In genomic region chr5:149757956-149758355, GRCh38 we compare ENCODE assay signal across 29 cellular contexts. TPM values are rescaled to one million over a fixed set of nuclear protein-coding genes. Genes with fewer than 3 reads are reported as not detected.
DNase-seq lines count a peak whose midpoint lies in the region; ATAC-seq, FAIRE-seq and TF ChIP-seq lines count a peak whose summit lies in the region.
"Had no signal": no experiment of that assay in that cellular context is flagged by ENCODE, and none has a peak within 500 bp of the region (broad histone marks: within the 10 kb centered on the region; RNA-seq: fewer than 3 reads in every experiment).

No MANE protein-coding gene starts in this region.

- H3K27me3 ChIP-seq in colonic mucosa (no peaks in the 10 kb centered on the region), mesenchymal stem cell (ENCODE audit: control insufficient read depth in 1 of 2, insufficient read depth in 1 of 2, low read length in 2 of 2) (no peaks in the 10 kb centered on the region), small intestine (ENCODE audit: control insufficient read depth in 2 of 2, insufficient read depth in 2 of 2, low read length in 2 of 2) (no peaks in the 10 kb centered on the region)
- H3K27me3 ChIP-seq: adrenal gland, BE2C, hepatocyte, MG63 had no signal

- H3K9me3 ChIP-seq in colonic mucosa (no peaks in the 10 kb centered on the region), mesenchymal stem cell (ENCODE audit: control insufficient read depth, low read length) (no peaks in the 10 kb centered on the region), small intestine (ENCODE audit: control insufficient read depth, low read depth) (no peaks in the 10 kb centered on the region)
- H3K9me3 ChIP-seq: adrenal gland, BE2C, MG63, prostate gland had no signal

- H2AK5ac ChIP-seq in mesenchymal stem cell (ENCODE audit: low read length, severe bottlenecking): peak overlapping the region; percentile 20

- H3K4me2 ChIP-seq in mesenchymal stem cell (ENCODE audit: low read length, poor library complexity, severe bottlenecking): no peak overlapping the region
- H3K4me2 ChIP-seq: hepatocyte had no signal

- no peak overlapping the region for H3K14ac ChIP-seq in mesenchymal stem cell (ENCODE audit: low read length in 2 of 2)

- peaks cover 9% of the 10 kb centered on the region for H3K36me3 Mint-ChIP-seq in T-cell
- H3K36me3 Mint-ChIP-seq: activated CD4-positive, alpha-beta memory T cell treated with anti-CD3 and anti-CD28 coated beads for 36 hours; natural killer cell had no signal

- H3K4me1 Mint-ChIP-seq in T-cell: peaks cover 0 to 5% (median 0%) of the 10 kb centered on the region in 3 donors
- H3K4me1 Mint-ChIP-seq: CD8-positive, alpha-beta memory T cell; natural killer cell had no signal

- H2BK120ac ChIP-seq in mesenchymal stem cell (ENCODE audit: low read depth, low read length): no peak overlapping the region

- H3K27ac ChIP-seq in colonic mucosa (peak overlapping the region; percentile 47), mesenchymal stem cell (ENCODE audit: low read length, poor library complexity, severe bottlenecking) (no peak overlapping the region), small intestine (ENCODE audit: low read depth in 1 of 2, low read length in 1 of 2) (peak overlapping the region; percentile 72 to 74)
- H3K27ac ChIP-seq: adrenal gland, hepatocyte, HL-60, prostate gland had no signal

- no peak overlapping the region for H3K4ac ChIP-seq in mesenchymal stem cell (ENCODE audit: low read depth in 1 of 2, low read length in 2 of 2)

- intact Hi-C loops in colonic mucosa (cut with DNase I): no loop called here

- H3K4me1 ChIP-seq in colonic mucosa (peaks cover 15% of the 10 kb centered on the region), mesenchymal stem cell (ENCODE audit: control insufficient read depth, insufficient read depth, low read depth, low read length) (peaks cover 28% of the 10 kb centered on the region), small intestine (ENCODE audit: control insufficient read depth in 2 of 2, insufficient read depth in 1 of 2, low read depth in 1 of 2, low read length in 1 of 2) (peaks cover 6 to 12% of the 10 kb centered on the region in 2 donors)
- H3K4me1 ChIP-seq: adrenal gland, BE2C, prostate gland had no signal

- DNase-seq in GM12891 (ENCODE audit: insufficient read length, low spot score) (no peak), colonic mucosa (no peak), mesenchymal stem cell (no peak), small intestine (peak; percentile 72), T-cell (no peak)
- DNase-seq: activated CD4-positive, alpha-beta memory T cell treated with anti-CD3 and anti-CD28 coated beads for 36 hours; activated CD4-positive, CD25-positive, alpha-beta regulatory T cell treated with anti-CD3 and anti-CD28 coated beads, Interleukin-2, amount 50 U/mL, for 72 hours; activated naive CD4-positive, alpha-beta T cell; BE2C; CD8-positive, alpha-beta memory T cell; EL; KG1; MG63; natural killer cell; NCI-H1105; NCI-H1930; NCI-H510A treated with DMSO at 0.1 percent for 48 hours; nucleus accumbens; Right ventricle myocardium superior had no signal

- H3K18ac ChIP-seq in mesenchymal stem cell (ENCODE audit: low read depth in 1 of 2, low read length in 2 of 2): no peak overlapping the region

- no peaks in the 10 kb centered on the region for H3K27me3 Mint-ChIP-seq in T-cell
- H3K27me3 Mint-ChIP-seq: activated CD4-positive, alpha-beta memory T cell treated with anti-CD3 and anti-CD28 coated beads for 36 hours; CD8-positive, alpha-beta memory T cell; stimulated activated naive CD8-positive, alpha-beta T cell treated with anti-CD3 and anti-CD28 coated beads, Interleukin-15, Interleukin-2, amounts not matched to agents 100 ng/mL and 50 ng/mL, for 24 hours had no signal

- 96% methylated on average over 3 of the region's 3 CpGs for WGBS in mesenchymal stem cell
- 59 to 71% (median 62%) methylated on average over 2 to 3 of the region's 3 CpGs for WGBS in small intestine, 3 donors

- ATAC-seq in HG02678 (IDR thresholded peaks at IDR 0.05; ENCODE audit: unreplicated experiment) (no peak), T-cell (replicated peaks in 1 of 4) (no peak), HG03175 (IDR thresholded peaks at IDR 0.05; ENCODE audit: unreplicated experiment) (no peak)
- ATAC-seq: natural killer cell had no signal

- no peak overlapping the region for H2AFZ ChIP-seq in mesenchymal stem cell (ENCODE audit: low read depth, low read length)
- H2AFZ ChIP-seq: hepatocyte had no signal

- no peak overlapping the region for H3K23ac ChIP-seq in mesenchymal stem cell (ENCODE audit: low read length in 2 of 2)

- no peak overlapping the region for H2BK15ac ChIP-seq in mesenchymal stem cell (ENCODE audit: low read depth, poor library complexity, severe bottlenecking)

- H2BK12ac ChIP-seq in mesenchymal stem cell (ENCODE audit: low read length in 2 of 2): no peak overlapping the region

- H3K4me3 ChIP-seq in colonic mucosa (no peak overlapping the region), mesenchymal stem cell (ENCODE audit: insufficient read depth in 1 of 2, low read depth in 1 of 2, low read length in 2 of 2) (no peak overlapping the region), small intestine (ENCODE audit: low read depth in 1 of 2, low read length in 2 of 2) (no peak overlapping the region)
- H3K4me3 ChIP-seq: adrenal gland, hepatocyte, MG63, prostate gland had no signal

- H3K9me3 Mint-ChIP-seq in T-cell: no peaks in the 10 kb centered on the region
- H3K9me3 Mint-ChIP-seq: activated CD4-positive, alpha-beta memory T cell treated with anti-CD3 and anti-CD28 coated beads for 36 hours; CD8-positive, alpha-beta memory T cell; natural killer cell; stimulated activated naive CD8-positive, alpha-beta T cell treated with anti-CD3 and anti-CD28 coated beads, Interleukin-15, Interleukin-2, amounts not matched to agents 100 ng/mL and 50 ng/mL, for 24 hours; T-helper 2 cell treated with Interferon-gamma antibody and Interleukin-4, amounts not matched to agents 5 μg/mL and 100 μg/mL, for 36 hours had no signal

- CTCF ChIA-PET in T-cell (lab: Charles Lee): interaction anchor here in 1 of 2 donors (0.6 kb wide), 1 partner anchor 11 kb away, joined by 8 read pairs; no protein-coding TSS in a partner anchor

- no peak overlapping the region for H4K91ac ChIP-seq in mesenchymal stem cell (ENCODE audit: low read length)

- POLR2A ChIA-PET in T-cell (lab: Charles Lee): no interaction called here

- H3K9ac ChIP-seq in colonic mucosa (ENCODE audit: low read depth in 2 of 2, low read length in 2 of 2): peak overlapping the region in 1 of 2 donors; percentile 76
- H3K9ac ChIP-seq in mesenchymal stem cell (ENCODE audit: low read length): no peak overlapping the region

- no peak for TF ChIP-seq CTCF in colonic mucosa (IDR thresholded peaks at IDR 0.05)

- TF ChIP-seq POLR2A in GM12891 (IDR thresholded peaks at IDR 0.05; ENCODE audit: low read depth, low read length): no peak

- peaks cover 6% of the 10 kb centered on the region for H3K79me1 ChIP-seq in mesenchymal stem cell (replicated peaks; ENCODE audit: low read length, poor library complexity, severe bottlenecking)

- no peak overlapping the region for H2BK5ac ChIP-seq in mesenchymal stem cell (ENCODE audit: low read depth, low read length, poor library complexity, severe bottlenecking)

- no peak overlapping the region for H3K27ac Mint-ChIP-seq in T-cell
- H3K27ac Mint-ChIP-seq: activated CD4-positive, alpha-beta memory T cell treated with anti-CD3 and anti-CD28 coated beads for 36 hours; CD8-positive, alpha-beta memory T cell; natural killer cell; stimulated activated naive CD8-positive, alpha-beta T cell treated with anti-CD3 and anti-CD28 coated beads, Interleukin-15, Interleukin-2, amounts not matched to agents 100 ng/mL and 50 ng/mL, for 24 hours; T-helper 2 cell treated with Interferon-gamma antibody and Interleukin-4, amounts not matched to agents 5 μg/mL and 100 μg/mL, for 36 hours had no signal

- peak; percentile 31 for FAIRE-seq in GM12891 (lab: Jason Lieb, UNC)
- FAIRE-seq in small intestine (lab: Jason Lieb, UNC): no peak
- FAIRE-seq: GM18507, GM19239 had no signal

- no peak overlapping the region for H3K4me3 Mint-ChIP-seq in T-cell
- H3K4me3 Mint-ChIP-seq: activated CD4-positive, alpha-beta memory T cell treated with anti-CD3 and anti-CD28 coated beads for 36 hours; CD8-positive, alpha-beta memory T cell; natural killer cell; stimulated activated naive CD8-positive, alpha-beta T cell treated with anti-CD3 and anti-CD28 coated beads, Interleukin-15, Interleukin-2, amounts not matched to agents 100 ng/mL and 50 ng/mL, for 24 hours; T-helper 2 cell treated with Interferon-gamma antibody and Interleukin-4, amounts not matched to agents 5 μg/mL and 100 μg/mL, for 36 hours had no signal

- no peaks in the 10 kb centered on the region for H3K36me3 ChIP-seq in colonic mucosa
- no peaks in the 10 kb centered on the region for H3K36me3 ChIP-seq in mesenchymal stem cell (ENCODE audit: control insufficient read depth in 1 of 2, insufficient read depth in 2 of 2, low read depth in 1 of 2, low read length in 2 of 2)
- H3K36me3 ChIP-seq in small intestine (ENCODE audit: control insufficient read depth in 2 of 2, insufficient read depth in 2 of 2, low read length in 2 of 2): no peaks in the 10 kb centered on the region
- H3K36me3 ChIP-seq: adrenal gland, BE2C, MG63, prostate gland had no signal

- H4K8ac ChIP-seq in mesenchymal stem cell (ENCODE audit: low read length): no peak overlapping the region

TF ChIP-seq in GM12891, 5 proteins besides CTCF, POLR2A, EP300 and RAD21:
- TF ChIP-seq PAX5 (IDR thresholded peaks at IDR 0.05; ENCODE audit: insufficient read depth, low read length, severe bottlenecking) (no peak), POLR2AphosphoS5 (IDR thresholded peaks at IDR 0.05; ENCODE audit: low read depth, low read length) (no peak), POU2F2 (IDR thresholded peaks at IDR 0.05; ENCODE audit: low read depth, low read length) (no peak), TAF1 (IDR thresholded peaks at IDR 0.05; ENCODE audit: low read depth, low read length) (no peak), SPI1 (IDR thresholded peaks at IDR 0.05; ENCODE audit: low read depth, low read length) (no peak)

RNA-seq across cellular contexts. Expression of gene PPARGC1B, which starts 27.8 kb away (rescaled TPM):
- polyA plus RNA-seq in GM12891 (2012; ENCODE audit: low read depth, missing spikeins): 3.9 TPM
- 10 to 100 TPM; 13.9 to 41.8 TPM for total RNA-seq in colonic mucosa
- 1.9 TPM for polyA plus RNA-seq in mesenchymal stem cell (2013, experiment 1 of 2)
- polyA plus RNA-seq in mesenchymal stem cell (2013, experiment 2 of 2): 2.4 TPM
- 1 to 10 TPM; 3.0 to 8.9 (median 5.6) TPM for polyA plus RNA-seq in small intestine
- total RNA-seq in T-cell: 1 to 10 TPM; 4.3 to 6.0 (median 5.8) TPM
